Comparison of ENCODE assay signal across 8 cellular contexts in the genomic region with DNA sequence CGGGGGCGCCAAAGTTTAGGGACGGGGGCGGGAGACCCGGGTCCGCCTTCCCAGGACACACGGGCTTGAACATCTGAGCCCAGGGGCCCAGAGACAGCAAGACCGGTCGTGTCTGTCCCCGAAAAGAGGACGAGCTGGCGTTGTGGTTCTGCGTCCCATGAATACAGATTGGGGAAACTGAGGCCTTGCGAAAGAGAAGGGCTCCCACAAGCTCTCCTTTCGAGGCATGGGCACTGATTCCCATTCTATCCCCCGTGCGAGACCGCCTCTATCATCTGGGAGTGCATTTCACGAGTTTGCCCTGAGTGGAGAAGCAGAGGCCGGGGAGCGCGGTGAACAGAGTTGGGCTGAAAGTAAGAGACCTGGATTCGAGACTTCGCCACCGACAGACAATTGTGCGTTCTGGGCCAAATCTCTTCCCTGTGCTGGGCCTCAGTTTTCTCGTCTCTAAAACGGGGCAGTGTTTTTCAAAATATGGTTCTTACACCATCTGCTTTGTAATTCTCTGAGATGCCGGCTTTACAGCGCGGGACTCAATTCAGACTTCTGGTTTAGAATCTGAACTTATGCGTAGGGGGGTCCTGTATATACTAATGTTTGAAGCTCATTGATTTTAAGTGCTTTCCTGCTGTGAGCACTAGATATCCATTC. TPM values are rescaled to one million over a fixed set of nuclear protein-coding genes. Genes with fewer than 3 reads are reported as not detected.
A peak's percentile ranks its signal among the peaks of the same experiment; 100 is the strongest.
DNase-seq lines count a peak whose midpoint lies in the region; ATAC-seq and TF ChIP-seq lines count a peak whose summit lies in the region.

No MANE protein-coding gene starts in this region.

- H3K4me3 Mint-ChIP-seq in GM23338 (peak overlapping the region; percentile 80), memory B cell (peak overlapping the region; percentile 98)

- no peak for DNase-seq in GM23338 (ENCODE audit: low spot score)
- no peak for DNase-seq in Panc1 (ENCODE audit: low read depth, low spot score)
- DNase-seq in choroid plexus epithelial cell (ENCODE audit: low read depth), result peak; percentile 42
- no peak for DNase-seq in memory B cell (ENCODE audit: low spot score in 2 of 2)
- no peak for DNase-seq in thoracic aorta (ENCODE audit: low spot score)
- DNase-seq in NCI-H2081 treated with DMSO at 0.1 percent for 48 hours (lab: John Stamatoyannopoulos, UW), result no peak
- DNase-seq in cerebellar nuclear complex (lab: John Stamatoyannopoulos, UW), result no peak

- no peaks in the 10 kb centered on the region for H3K9me3 ChIP-seq in BLaER1 treated with 17β-estradiol and CSF1 and Interleukin-3, amounts not matched to agents 10 nM and 100 nM (replicated peaks in 1 of 11)
- H3K9me3 ChIP-seq in Panc1 (ENCODE audit: control insufficient read depth, insufficient read depth, low read depth, low read length) (no peaks in the 10 kb centered on the region), thoracic aorta (no peaks in the 10 kb centered on the region)

- peaks cover 8% of the 10 kb centered on the region for H3K4me1 Mint-ChIP-seq in GM23338
- peaks cover 17% of the 10 kb centered on the region for H3K4me1 Mint-ChIP-seq in memory B cell

- H3K4me3 ChIP-seq in BLaER1 treated with 17β-estradiol and CSF1 and Interleukin-3, amounts not matched to agents 10 nM and 100 nM, result peak overlapping the region; percentile 70 to 86 (median 76)
- peak overlapping the region; percentile 86 for H3K4me3 ChIP-seq in GM23338
- peak overlapping the region; percentile 91 to 92 for H3K4me3 ChIP-seq in Panc1 (ENCODE audit: low read depth in 2 of 2, low read length in 2 of 2)
- peak overlapping the region; percentile 83 for H3K4me3 ChIP-seq in choroid plexus epithelial cell (ENCODE audit: low read depth, low read length)
- H3K4me3 ChIP-seq in thoracic aorta, result peak overlapping the region; percentile 75

- peak overlapping the region; percentile 80 for H3K27ac Mint-ChIP-seq in GM23338
- H3K27ac Mint-ChIP-seq in memory B cell, result peak overlapping the region; percentile 96

- H3K36me3 ChIP-seq in BLaER1 treated with 17β-estradiol and CSF1 and Interleukin-3, amounts not matched to agents 10 nM and 100 nM, result peaks cover 11 to 24% (median 22%) of the 10 kb centered on the region in 11 experiments; a peak in 21 of 22 replicates
- H3K36me3 ChIP-seq in GM23338 (ENCODE audit: insufficient read depth) (no peaks in the 10 kb centered on the region), Panc1 (ENCODE audit: control insufficient read depth, insufficient read depth, low read length) (peaks cover 6% of the 10 kb centered on the region; the same call in 1 of the 2 replicates), thoracic aorta (no peaks in the 10 kb centered on the region)

- peaks cover 5% of the 10 kb centered on the region for H3K27me3 Mint-ChIP-seq in GM23338 (ENCODE audit: insufficient read depth, low read depth, poor library complexity)
- H3K27me3 Mint-ChIP-seq in memory B cell, result no peaks in the 10 kb centered on the region

- ATAC-seq in GM23338 (peak; percentile 56), Panc1 (peak; percentile 80), memory B cell (ENCODE audit: low read depth) (peak; percentile 35), thoracic aorta (ENCODE audit: insufficient number of reproducible peaks, low FRiP score, low read depth) (peak; percentile 1)

- no peaks in the 10 kb centered on the region for H3K27me3 ChIP-seq in BLaER1 treated with 17β-estradiol and CSF1 and Interleukin-3, amounts not matched to agents 10 nM and 100 nM
- peaks cover 27% of the 10 kb centered on the region for H3K27me3 ChIP-seq in GM23338 (ENCODE audit: insufficient read depth)
- H3K27me3 ChIP-seq in Panc1 (ENCODE audit: control insufficient read depth, insufficient read depth, low read length), result no peaks in the 10 kb centered on the region
- no peaks in the 10 kb centered on the region for H3K27me3 ChIP-seq in thoracic aorta (replicated peaks; ENCODE audit: insufficient read depth)

- TSS peak; percentile 81 for BruUV-seq in Panc1 (replicated peaks; lab: Mats Ljungman, UMichigan)

- peaks cover 4% of the 10 kb centered on the region; the same call in 1 of the 2 replicates for H3K9me2 ChIP-seq in GM23338 (ENCODE audit: insufficient read depth)

- H3K36me3 Mint-ChIP-seq in GM23338 (ENCODE audit: low read depth) (peaks cover 2% of the 10 kb centered on the region; the same call in 1 of the 3 replicates), memory B cell (peaks cover 5% of the 10 kb centered on the region)

- CTCF ChIA-PET in Panc1 (lab: Charles Lee), result no interaction called here

- intact Hi-C loops in Panc1 (cut with micrococcal nuclease; ENCODE audit: unreplicated experiment), result no loop called here

- peak overlapping the region; percentile 94 for H2AFZ ChIP-seq in GM23338

- H3K4me2 ChIP-seq in BLaER1 treated with 17β-estradiol and CSF1 and Interleukin-3, amounts not matched to agents 10 nM and 100 nM, result peak overlapping the region; percentile 77 to 96 (median 89)
- peak overlapping the region; percentile 89 for H3K4me2 ChIP-seq in GM23338

- H3K79me2 ChIP-seq in GM23338 (replicated peaks; ENCODE audit: insufficient read depth), result peaks cover 33% of the 10 kb centered on the region

- H3K4me1 ChIP-seq in BLaER1 treated with 17β-estradiol and CSF1 and Interleukin-3, amounts not matched to agents 10 nM and 100 nM, result peaks cover 16 to 44% (median 25%) of the 10 kb centered on the region in 10 experiments
- H3K4me1 ChIP-seq in GM23338 (ENCODE audit: insufficient read depth), result peaks cover 5% of the 10 kb centered on the region; the same call in 1 of the 2 replicates
- H3K4me1 ChIP-seq in Panc1 (ENCODE audit: control insufficient read depth, insufficient read depth, low read length), result peaks cover 3% of the 10 kb centered on the region
- peaks cover 30 to 62% of the 10 kb centered on the region in 2 donors for H3K4me1 ChIP-seq in thoracic aorta (ENCODE audit: control insufficient read depth in 1 of 2, low read depth in 2 of 2)

- POLR2A ChIA-PET in Panc1 (lab: Charles Lee), result no interaction called here

- TF ChIP-seq CTCF in GM23338 (conservative IDR thresholded peaks at IDR 0.05; ENCODE audit: low read depth in 2 of 2) (no peak), Panc1 (IDR thresholded peaks at IDR 0.05) (no peak), choroid plexus epithelial cell (conservative IDR thresholded peaks at IDR 0.05; ENCODE audit: low read depth, low read length) (no peak), thoracic aorta (IDR thresholded peaks at IDR 0.05) (no peak)

- peak overlapping the region; percentile 81 to 92 (median 87) for H3K9ac ChIP-seq in BLaER1 treated with 17β-estradiol and CSF1 and Interleukin-3, amounts not matched to agents 10 nM and 100 nM

- peaks cover 0 to 44% (median 2%) of the 10 kb centered on the region in 11 experiments; a peak in 10 of 22 replicates for H4K20me1 ChIP-seq in BLaER1 treated with 17β-estradiol and CSF1 and Interleukin-3, amounts not matched to agents 10 nM and 100 nM
- peaks cover 3% of the 10 kb centered on the region; the same call in 1 of the 2 replicates for H4K20me1 ChIP-seq in GM23338 (replicated peaks; ENCODE audit: insufficient read depth)

- in situ Hi-C loops in Panc1 (cut with HindIII; ENCODE audit: low pct_unique_long_range_greater_than_20kb, low sequenced_read_pairs), result no loop called here

- H3F3A ChIP-seq in GM23338 (replicated peaks; ENCODE audit: low read depth), result no peaks in the 10 kb centered on the region

- peak overlapping the region; percentile 81 to 94 (median 89) for H3K27ac ChIP-seq in BLaER1 treated with 17β-estradiol and CSF1 and Interleukin-3, amounts not matched to agents 10 nM and 100 nM
- H3K27ac ChIP-seq in GM23338 (ENCODE audit: low read depth), result no peak overlapping the region
- peak overlapping the region; percentile 86 for H3K27ac ChIP-seq in Panc1 (ENCODE audit: low read length)
- peak overlapping the region; percentile 81 to 95 for H3K27ac ChIP-seq in thoracic aorta

- H3K9me3 Mint-ChIP-seq in GM23338, result peaks cover 3% of the 10 kb centered on the region; the same call in 1 of the 3 replicates
- H3K9me3 Mint-ChIP-seq in memory B cell, result no peaks in the 10 kb centered on the region

TF ChIP-seq in GM23338, 12 proteins besides CTCF, POLR2A, EP300 and RAD21 (continues in another document):
- no peak for TF ChIP-seq EZH2 (IDR thresholded peaks at IDR 0.05; ENCODE audit: low read depth, unreplicated experiment)
- no peak for TF ChIP-seq ZNF114 (CRISPR knock-in tag; IDR thresholded peaks at IDR 0.05)
- no peak for TF ChIP-seq JUNB (IDR thresholded peaks at IDR 0.05; ENCODE audit: unreplicated experiment)

RNA-seq across cellular contexts. Expression of a gene that starts 0.5 kb away (rescaled TPM):
- total RNA-seq in GM23338 (2014; rRNA removed; shearing (Covaris generic)), result 13.6 and 15.5 TPM in 2 replicates
- polyA plus RNA-seq in GM23338 (2016; fragmentation: Nextera tagmentation; extraction: Ambion mirVana), result 6.8 and 7.6 TPM in 2 replicates
- total RNA-seq in Panc1 (2021; ENCODE audit: unreplicated experiment), result 23.5 TPM
- polyA plus RNA-seq in Panc1 (2012; ENCODE audit: insufficient read length), result 25.4 TPM
- total RNA-seq in thoracic aorta, result 10 to 100 TPM; 31.3 to 40.2 TPM

RNA-seq across cellular contexts. Expression of a gene that starts 20.1 kb away (rescaled TPM):
- total RNA-seq in GM23338 (2014; rRNA removed; shearing (Covaris generic)), result 31.0 and 34.5 TPM in 2 replicates
- 15.3 and 18.0 TPM in 2 replicates for polyA plus RNA-seq in GM23338 (2016; fragmentation: Nextera tagmentation; extraction: Ambion mirVana)
- not detected for total RNA-seq in Panc1 (2021; ENCODE audit: unreplicated experiment)
- polyA plus RNA-seq in Panc1 (2012; ENCODE audit: insufficient read length), result not detected
- total RNA-seq in thoracic aorta, result not detected

RNA-seq across cellular contexts. Expression of a gene that starts 37.7 kb away (rescaled TPM):
- total RNA-seq in GM23338 (2014; rRNA removed; shearing (Covaris generic)), result 11.2 and 14.5 TPM in 2 replicates
- 4.8 and 5.3 TPM in 2 replicates for polyA plus RNA-seq in GM23338 (2016; fragmentation: Nextera tagmentation; extraction: Ambion mirVana)
- 1.7 TPM for total RNA-seq in Panc1 (2021; ENCODE audit: unreplicated experiment)
- polyA plus RNA-seq in Panc1 (2012; ENCODE audit: insufficient read length), result 2.1 TPM
- total RNA-seq in thoracic aorta, result 1 to 10 TPM; 2.3 to 4.1 TPM

RNA-seq across cellular contexts. Expression of a gene that starts 51.6 kb away (rescaled TPM):
- total RNA-seq in GM23338 (2014; rRNA removed; shearing (Covaris generic)), result 35.5 and 39.8 TPM in 2 replicates
- 12.5 and 14.9 TPM in 2 replicates for polyA plus RNA-seq in GM23338 (2016; fragmentation: Nextera tagmentation; extraction: Ambion mirVana)
- total RNA-seq in Panc1 (2021; ENCODE audit: unreplicated experiment) (12.6 TPM), thoracic aorta (10 to 100 TPM; 38.4 to 76.8 TPM)
- polyA plus RNA-seq in Panc1 (2012; ENCODE audit: insufficient read length), result 10.7 TPM

RNA-seq across cellular contexts. Expression of a gene that starts 53.1 kb away (rescaled TPM):
- total RNA-seq in GM23338 (2014; rRNA removed; shearing (Covaris generic)), result 44.9 and 67.6 TPM in 2 replicates
- 49.7 and 50.8 TPM in 2 replicates for polyA plus RNA-seq in GM23338 (2016; fragmentation: Nextera tagmentation; extraction: Ambion mirVana)
- 84.4 TPM for total RNA-seq in Panc1 (2021; ENCODE audit: unreplicated experiment)
- 108 TPM for polyA plus RNA-seq in Panc1 (2012; ENCODE audit: insufficient read length)
- 1,000 to 10,000 TPM in 1 of 2 donors, 100 to 1,000 TPM in 1; 453 to 1,695 TPM for total RNA-seq in thoracic aorta

Comparison
In these comparisons a context has a peak if more than half of its experiments do, and no peak if none do; other contexts are left out.
1. ATAC-seq: peak in every context shown above with its lines; median percentile 80 in Panc1; 56 in GM23338; 35 in memory B cell; 1 in thoracic aorta.
2. RNA of a gene that starts 20.1 kb away (total RNA-seq): 31.0 to 34.5 TPM in GM23338; not detected in Panc1 (single experiment) and not detected in thoracic aorta; every median in the first group is over 10 times any median in the second.
3. Peak in every context shown above with its lines, with median percentiles within 50 percentile points of each other: H3K4me3 ChIP-seq.